In the genomic region with DNA sequence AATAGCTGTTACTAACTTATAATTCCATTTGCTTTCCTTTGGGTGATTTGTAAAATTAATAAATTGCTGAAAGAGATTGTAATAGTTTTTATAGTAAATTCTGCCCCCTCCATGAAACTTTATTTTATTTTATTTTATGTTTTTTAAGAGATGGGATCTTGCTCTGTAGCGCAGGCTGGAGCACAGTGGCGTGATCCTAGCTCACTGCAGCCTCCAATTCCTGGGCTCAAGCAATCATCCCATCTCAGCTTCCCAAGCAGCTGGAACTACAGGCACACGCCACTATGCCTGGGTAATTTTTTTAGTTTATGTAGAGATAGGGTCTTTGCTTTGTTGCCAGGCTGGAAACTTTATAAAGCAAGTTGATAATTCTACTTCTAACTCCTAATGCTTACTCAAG, we compare ENCODE assay signal across 24 cellular contexts. TPM values are rescaled to one million over a fixed set of nuclear protein-coding genes. Genes with fewer than 3 reads are reported as not detected.
DNase-seq lines count a peak whose midpoint lies in the region; ATAC-seq and TF ChIP-seq lines count a peak whose summit lies in the region.
"Had no signal": no experiment of that assay in that cellular context is flagged by ENCODE, and none has a peak within 500 bp of the region (broad histone marks: within the 10 kb centered on the region; RNA-seq: fewer than 3 reads in every experiment).

No MANE protein-coding gene starts in this region.

- H3K4me3 ChIP-seq in breast epithelium (peak overlapping the region; percentile 26 to 56 (median 27)), mammary epithelial cell (replicated peaks in 1 of 3; ENCODE audit: insufficient read depth in 1 of 3, low read depth in 2 of 3, low read length in 3 of 3) (no peak overlapping the region), skin epidermis (peak overlapping the region in 4 of 7 experiments; percentile 3 to 26 (median 10)), vagina (peak overlapping the region; percentile 38 to 45)

- BruUV-seq in mammary epithelial cell (replicated peaks; lab: Mats Ljungman, UMichigan), result no TSS peak

- CTCF ChIA-PET in mammary epithelial cell (lab: Charles Lee; ENCODE audit: low non-redundant PET), result no interaction called here
- CTCF ChIA-PET in activated CD4-positive, alpha-beta T cell treated with anti-CD3 and anti-CD28 coated beads for 36 hours (lab: Charles Lee), result no interaction called here

- H3K4me2 ChIP-seq in mammary epithelial cell (ENCODE audit: insufficient read depth, low read depth, low read length), result no peak overlapping the region

- no peak overlapping the region for H3K4me3 Mint-ChIP-seq in activated CD4-positive, alpha-beta T cell treated with anti-CD3 and anti-CD28 coated beads for 36 hours
- H3K4me3 Mint-ChIP-seq: activated naive CD8-positive, alpha-beta T cell treated with anti-CD3 and anti-CD28 coated beads, Interleukin-2, amount 10 ng/mL, durations not matched to agents 7 days and 5 days; CD8-positive, alpha-beta T cell; dendritic cell treated with granulocyte-macrophage colony-stimulating factor and Interleukin-4, amounts not matched to agents 40 ng/mL and 50 ng/mL, for 4 days had no signal

- in situ Hi-C loops in mammary epithelial cell (cut with MboI; ENCODE audit: low sequenced_read_pairs in 2 of 2), result loop anchor here in 1 of 2 donors (25.0 kb wide), 1 partner anchor 154 kb away; no protein-coding TSS in a partner anchor

- H3K9me3 ChIP-seq in breast epithelium, result no peaks in the 10 kb centered on the region
- H3K9me3 ChIP-seq in mammary epithelial cell (replicated peaks; ENCODE audit: insufficient read depth, low read length), result no peaks in the 10 kb centered on the region
- H3K9me3 ChIP-seq in vagina, result no peaks in the 10 kb centered on the region
- H3K9me3 ChIP-seq: Peyer's patch had no signal

- no peaks in the 10 kb centered on the region for H3K4me1 Mint-ChIP-seq in activated CD4-positive, alpha-beta T cell treated with anti-CD3 and anti-CD28 coated beads for 36 hours
- H3K4me1 Mint-ChIP-seq: activated naive CD8-positive, alpha-beta T cell treated with anti-CD3 and anti-CD28 coated beads, Interleukin-2, amount 10 ng/mL, durations not matched to agents 7 days and 5 days had no signal

- no peaks in the 10 kb centered on the region for H3K79me2 ChIP-seq in mammary epithelial cell (ENCODE audit: insufficient read depth, low read length)

- no peaks in the 10 kb centered on the region for H4K20me1 ChIP-seq in mammary epithelial cell (ENCODE audit: insufficient read depth, low read length)

- H3K27me3 ChIP-seq in breast epithelium (no peaks in the 10 kb centered on the region), mammary epithelial cell (ENCODE audit: insufficient read depth, low read length) (no peaks in the 10 kb centered on the region), vagina (no peaks in the 10 kb centered on the region)
- H3K27me3 ChIP-seq: brain microvascular endothelial cell, left lung, Peyer's patch had no signal

- dilution Hi-C loops in mammary epithelial cell (cut with HindIII; ENCODE audit: low sequenced_read_pairs), result no loop called here

- TF ChIP-seq CTCF in breast epithelium (IDR thresholded peaks at IDR 0.05) (no peak), mammary epithelial cell (conservative IDR thresholded peaks at IDR 0.05 in 1 of 2, IDR thresholded peaks at IDR 0.05 in 1 of 2; ENCODE audit: extremely low read depth in 1 of 2, insufficient read depth in 1 of 2, low read depth in 1 of 2, low read length in 2 of 2) (no peak), vagina (IDR thresholded peaks at IDR 0.05) (no peak)

- peaks cover 1% of the 10 kb centered on the region for H3K9me3 Mint-ChIP-seq in activated CD4-positive, alpha-beta T cell treated with anti-CD3 and anti-CD28 coated beads for 36 hours (ENCODE audit: low read depth)

- no peak overlapping the region for H3K9ac ChIP-seq in mammary epithelial cell (ENCODE audit: insufficient read depth, low read length)

- no peak for DNase-seq in breast epithelium (ENCODE audit: low spot score in 2 of 2)
- no peak for DNase-seq in mammary epithelial cell
- DNase-seq in left ventricle myocardium superior, result no peak
- no peak for DNase-seq in vagina (ENCODE audit: extremely low spot score in 2 of 2)
- no peak for DNase-seq in activated CD4-positive, alpha-beta T cell treated with anti-CD3 and anti-CD28 coated beads for 36 hours
- no peak for DNase-seq in OCI-M2 (lab: John Stamatoyannopoulos, UW; ENCODE audit: unreplicated experiment)
- DNase-seq in activated CD4-positive, CD25-positive, alpha-beta regulatory T cell (lab: John Stamatoyannopoulos, UW), result no peak
- DNase-seq: 8988T; activated CD8-positive, alpha-beta memory T cell treated with anti-CD3 and anti-CD28 coated beads, Interleukin-2, amount 50 U/mL, for 48 hours; activated effector memory CD4-positive, alpha-beta T cell treated with Interleukin-2 at 50 U/mL for 16 hours; activated naive CD8-positive, alpha-beta T cell treated with anti-CD3 and anti-CD28 coated beads, Interleukin-2, amount 10 ng/mL, durations not matched to agents 7 days and 5 days; AML-193; brain microvascular endothelial cell; CD8-positive, alpha-beta T cell; GF-D8; Kasumi-1; left lung; NCI-H2029 treated with DMSO at 0.1 percent for 48 hours; NCI-H446 treated with DMSO at 0.1 percent for 48 hours; Peyer's patch; stimulated activated CD8-positive, alpha-beta memory T cell treated with anti-CD3 and anti-CD28 coated beads, Interleukin-4, amount 100 ng/mL, for 48 hours; T-helper 2 cell had no signal

- intact Hi-C loops in breast epithelium (cut with DNase I; ENCODE audit: low total_unique reads), result no loop called here
- intact Hi-C loops in mammary epithelial cell (cut with micrococcal nuclease), result loop anchor here (5.0 kb wide), 1 partner anchor 86 kb away; no protein-coding TSS in a partner anchor
- intact Hi-C loops in left ventricle myocardium superior (cut with micrococcal nuclease), result no loop called here
- intact Hi-C loops in vagina (cut with DNase I), result no loop called here
- intact Hi-C loops in activated CD4-positive, alpha-beta T cell treated with anti-CD3 and anti-CD28 coated beads for 36 hours (cut with DNase I, micrococcal nuclease), result no loop called here

- H3K36me3 ChIP-seq in breast epithelium (no peaks in the 10 kb centered on the region), mammary epithelial cell (ENCODE audit: insufficient read depth, low read length) (no peaks in the 10 kb centered on the region), vagina (no peaks in the 10 kb centered on the region)
- H3K36me3 ChIP-seq: brain microvascular endothelial cell, left lung, Peyer's patch had no signal

- H3K27ac ChIP-seq in breast epithelium (peak overlapping the region in 1 of 2 donors; percentile 78), mammary epithelial cell (ENCODE audit: insufficient read depth, low read depth, low read length) (no peak overlapping the region), skin epidermis (peak overlapping the region in 1 of 21 experiments; percentile 50), vagina (peak overlapping the region; percentile 68)
- H3K27ac ChIP-seq: brain microvascular endothelial cell had no signal

- H3K4me1 ChIP-seq in breast epithelium (no peaks in the 10 kb centered on the region), mammary epithelial cell (ENCODE audit: insufficient read depth, low read length) (no peaks in the 10 kb centered on the region), vagina (peaks cover 15% of the 10 kb centered on the region)
- H3K4me1 ChIP-seq: left lung, Peyer's patch had no signal

- H3K27ac Mint-ChIP-seq in activated CD4-positive, alpha-beta T cell treated with anti-CD3 and anti-CD28 coated beads for 36 hours, result no peak overlapping the region
- H3K27ac Mint-ChIP-seq: activated naive CD8-positive, alpha-beta T cell treated with anti-CD3 and anti-CD28 coated beads, Interleukin-2, amount 10 ng/mL, durations not matched to agents 7 days and 5 days; CD8-positive, alpha-beta T cell; dendritic cell treated with granulocyte-macrophage colony-stimulating factor and Interleukin-4, amounts not matched to agents 40 ng/mL and 50 ng/mL, for 4 days had no signal

- H3K36me3 Mint-ChIP-seq in activated CD4-positive, alpha-beta T cell treated with anti-CD3 and anti-CD28 coated beads for 36 hours (ENCODE audit: low read depth), result no peaks in the 10 kb centered on the region
- H3K36me3 Mint-ChIP-seq: activated naive CD8-positive, alpha-beta T cell treated with anti-CD3 and anti-CD28 coated beads, Interleukin-2, amount 10 ng/mL, durations not matched to agents 7 days and 5 days; CD8-positive, alpha-beta T cell had no signal

- peaks cover 21% of the 10 kb centered on the region for H3K27me3 Mint-ChIP-seq in activated CD4-positive, alpha-beta T cell treated with anti-CD3 and anti-CD28 coated beads for 36 hours

- 100% methylated on average over 3 of the region's 3 CpGs for WGBS in mammary epithelial cell (ENCODE audit: low coverage, missing lambda C conversion rate)

- POLR2A ChIA-PET in activated CD4-positive, alpha-beta T cell treated with anti-CD3 and anti-CD28 coated beads for 36 hours (lab: Charles Lee), result no interaction called here

- no peak for TF ChIP-seq POLR2A in breast epithelium (IDR thresholded peaks at IDR 0.05)
- TF ChIP-seq POLR2A in vagina (IDR thresholded peaks at IDR 0.05), result no peak

- H2AFZ ChIP-seq in mammary epithelial cell (ENCODE audit: low read depth, low read length), result no peak overlapping the region

- ATAC-seq in left ventricle myocardium superior, result peak; percentile 56
- no peak for ATAC-seq in activated CD4-positive, alpha-beta T cell treated with anti-CD3 and anti-CD28 coated beads for 36 hours
- ATAC-seq: CD8-positive, alpha-beta T cell had no signal

RNA-seq across cellular contexts. Expression of gene IL33, which starts 0.4 kb away (rescaled TPM):
- total RNA-seq in breast epithelium, result 10 to 100 TPM; 11.7 to 29.2 (median 12.4) TPM
- total RNA-seq in mammary epithelial cell, result under 1 TPM; 0.50 to 0.94 TPM
- polyA plus RNA-seq in mammary epithelial cell, result 2.0 TPM
- polyA minus RNA-seq in mammary epithelial cell, result not detected
- 16.8 TPM for total RNA-seq in left ventricle myocardium superior
- total RNA-seq in vagina, result 35.4 TPM
- not detected for total RNA-seq in activated CD4-positive, alpha-beta T cell treated with anti-CD3 and anti-CD28 coated beads for 36 hours
- total RNA-seq: activated naive CD8-positive, alpha-beta T cell treated with anti-CD3 and anti-CD28 coated beads, Interleukin-2, amount 10 ng/mL, durations not matched to agents 7 days and 5 days; CD8-positive, alpha-beta T cell had no signal

Comparison
In these comparisons a context has a peak if more than half of its experiments do, and no peak if none do; other contexts are left out.
1. H3K4me3 ChIP-seq: peak in breast epithelium (3 of 3), skin epidermis (4 of 7) and vagina (2 of 2); none in mammary epithelial cell (0 of 3).